Comparison of ENCODE assay signal across 32 cellular contexts in the genomic region with DNA sequence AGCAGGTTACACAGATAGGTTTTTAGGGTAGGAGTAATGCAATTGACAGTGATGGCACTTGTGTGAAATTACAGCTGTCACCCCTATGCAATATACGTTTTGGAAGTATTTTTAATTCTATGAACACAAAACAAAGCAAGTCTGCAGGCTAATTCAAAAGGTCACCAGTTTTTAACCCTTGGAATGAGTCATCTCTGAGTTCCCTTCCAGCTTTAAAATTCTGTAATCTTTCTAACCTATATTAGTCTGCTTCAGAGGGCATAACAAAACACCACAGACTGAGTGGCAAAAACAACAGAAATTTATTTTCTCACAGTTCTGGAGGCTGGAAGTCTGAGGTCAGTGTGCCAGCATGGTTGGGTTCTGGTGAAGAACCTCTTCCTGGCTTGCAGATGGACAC.
DNase-seq lines count a peak whose midpoint lies in the region; ATAC-seq and TF ChIP-seq lines count a peak whose summit lies in the region.
"Had no signal": no experiment of that assay in that cellular context is flagged by ENCODE, and none has a peak within 500 bp of the region (broad histone marks: within the 10 kb centered on the region; RNA-seq: fewer than 3 reads in every experiment).

No MANE protein-coding gene starts in this region.

- dilution Hi-C loops in mammary epithelial cell (cut with HindIII; ENCODE audit: low sequenced_read_pairs), result no loop called here

- BruUV-seq in mammary epithelial cell (replicated peaks; lab: Mats Ljungman, UMichigan), result no TSS peak

- intact Hi-C loops in mammary epithelial cell (cut with micrococcal nuclease), result no loop called here
- intact Hi-C loops in tibial artery (cut with DNase I; ENCODE audit: low total_unique reads), result no loop called here

- H3K79me2 ChIP-seq in mammary epithelial cell (ENCODE audit: insufficient read depth, low read length), result no peaks in the 10 kb centered on the region
- H3K79me2 ChIP-seq: parathyroid adenoma had no signal

- H3K4me1 ChIP-seq in mammary epithelial cell (ENCODE audit: insufficient read depth, low read length) (no peaks in the 10 kb centered on the region), mesodermal cell (ENCODE audit: control insufficient read depth, insufficient read depth, low read length, poor library complexity, severe bottlenecking) (no peaks in the 10 kb centered on the region), tibial artery (no peaks in the 10 kb centered on the region)
- H3K4me1 ChIP-seq: HAP-1, neural progenitor cell, parathyroid adenoma, stomach had no signal

- no peaks in the 10 kb centered on the region for H3K36me3 ChIP-seq in MG63
- H3K36me3 ChIP-seq in mammary epithelial cell (ENCODE audit: insufficient read depth, low read length), result no peaks in the 10 kb centered on the region
- H3K36me3 ChIP-seq in mesodermal cell (ENCODE audit: control insufficient read depth, insufficient read depth, low read length), result no peaks in the 10 kb centered on the region
- no peaks in the 10 kb centered on the region for H3K36me3 ChIP-seq in tibial artery
- H3K36me3 ChIP-seq: HAP-1, neural progenitor cell, stomach, tibial nerve had no signal

- H3K4me2 ChIP-seq in mammary epithelial cell (ENCODE audit: insufficient read depth, low read depth, low read length), result no peak overlapping the region
- H3K4me2 ChIP-seq: neural progenitor cell, SK-N-SH had no signal

- H3K9me3 ChIP-seq in MG63 (peaks cover 5% of the 10 kb centered on the region; the same call in 1 of the 2 replicates), mammary epithelial cell (replicated peaks; ENCODE audit: insufficient read depth, low read length) (no peaks in the 10 kb centered on the region), mesodermal cell (ENCODE audit: control insufficient read depth, low read length) (no peaks in the 10 kb centered on the region), tibial artery (peaks cover 0 to 7% (median 0%) of the 10 kb centered on the region in 3 donors)
- H3K9me3 ChIP-seq: HAP-1, SK-N-SH had no signal

- H3K27ac Mint-ChIP-seq in effector memory CD8-positive, alpha-beta T cell, result no peak overlapping the region
- H3K27ac Mint-ChIP-seq: activated naive CD8-positive, alpha-beta T cell treated with anti-CD3 and anti-CD28 coated beads, Interleukin-2, amount 50 U/mL, for 24 hours; B cell; CD8-positive, alpha-beta T cell; memory B cell; neural progenitor cell; T-helper 1 cell treated with Interleukin-12 subunit alpha and Interleukin-12 subunit beta and Interleukin-4 antibody, amounts not matched to agents 30 μg/mL and 1 μg/mL, for 36 hours had no signal

- H4K20me1 ChIP-seq in mammary epithelial cell (ENCODE audit: insufficient read depth, low read length), result no peaks in the 10 kb centered on the region

- DNase-seq in EH (ENCODE audit: low read depth) (peak; percentile 35), MG63 (peak; percentile 20), mammary epithelial cell (peak; percentile 14), NCI-H2196 treated with DMSO at 0.1 percent for 48 hours (lab: John Stamatoyannopoulos, UW; ENCODE audit: unreplicated experiment) (no peak), tibial artery (no peak)
- no peak for DNase-seq in effector memory CD8-positive, alpha-beta T cell
- DNase-seq: activated CD4-positive, alpha-beta T cell treated with anti-CD3 and anti-CD28 coated beads, Interleukin-2, amount 50 U/mL, for 1 hour; activated CD4-positive, CD25-positive, alpha-beta regulatory T cell; activated gamma-delta T cell treated with Interleukin-2 at 50 U/mL for 16 hours; activated naive CD8-positive, alpha-beta T cell treated with anti-CD3 and anti-CD28 coated beads, Interleukin-2, amount 50 U/mL, for 24 hours; activated T-cell treated with anti-CD3 and anti-CD28 coated beads, Interleukin-2, amount 50 U/mL, for 48 hours; CD8-positive, alpha-beta T cell; cerebellar nuclear complex; DMS 273 treated with DMSO at 0.1 percent for 48 hours; MV-4-11; NCI-H1436; NCI-H2081; NCI-H446; right cardiac atrium; SK-N-SH; stimulated activated CD4-positive, alpha-beta T cell treated with anti-CD3 and anti-CD28 coated beads, Interleukin-2, amount 100 ng/mL, for 48 hours; stomach had no signal

- no peaks in the 10 kb centered on the region for H3K27me3 Mint-ChIP-seq in effector memory CD8-positive, alpha-beta T cell
- H3K27me3 Mint-ChIP-seq: activated naive CD8-positive, alpha-beta T cell treated with anti-CD3 and anti-CD28 coated beads, Interleukin-2, amount 50 U/mL, for 24 hours; B cell; memory B cell had no signal

- H3K9me3 Mint-ChIP-seq in effector memory CD8-positive, alpha-beta T cell, result peaks cover 15 to 22% of the 10 kb centered on the region in 2 donors
- H3K9me3 Mint-ChIP-seq: neural progenitor cell had no signal

- H3K4me3 ChIP-seq in MG63 (no peak overlapping the region), mammary epithelial cell (replicated peaks in 1 of 3; ENCODE audit: insufficient read depth in 1 of 3, low read depth in 2 of 3, low read length in 3 of 3) (no peak overlapping the region), mesodermal cell (ENCODE audit: extremely low read depth, insufficient read depth, low read length, poor library complexity, severe bottlenecking) (no peak overlapping the region), tibial artery (no peak overlapping the region)
- H3K4me3 ChIP-seq: HAP-1, neural progenitor cell, stomach, tibial nerve had no signal

- H2AFZ ChIP-seq in mammary epithelial cell (ENCODE audit: low read depth, low read length), result no peak overlapping the region
- H2AFZ ChIP-seq: neural progenitor cell, parathyroid adenoma had no signal

- H3K27ac ChIP-seq in mammary epithelial cell (ENCODE audit: insufficient read depth, low read depth, low read length), result no peak overlapping the region
- peak overlapping the region; percentile 4 for H3K27ac ChIP-seq in mesodermal cell (ENCODE audit: low read depth, low read length, severe bottlenecking)
- no peak overlapping the region for H3K27ac ChIP-seq in tibial artery
- H3K27ac ChIP-seq: neural progenitor cell, parathyroid adenoma, stomach, tibial nerve had no signal

- H3K36me3 Mint-ChIP-seq in effector memory CD8-positive, alpha-beta T cell (ENCODE audit: insufficient read depth), result no peaks in the 10 kb centered on the region
- H3K36me3 Mint-ChIP-seq: CD8-positive, alpha-beta T cell; memory B cell; neural progenitor cell had no signal

- H3K27me3 ChIP-seq in MG63 (no peaks in the 10 kb centered on the region), mammary epithelial cell (ENCODE audit: insufficient read depth, low read length) (no peaks in the 10 kb centered on the region), tibial artery (no peaks in the 10 kb centered on the region)
- H3K27me3 ChIP-seq: neural progenitor cell, stomach, tibial nerve had no signal

- in situ Hi-C loops in mammary epithelial cell (cut with MboI; ENCODE audit: low sequenced_read_pairs in 2 of 2), result no loop called here

- no peak overlapping the region for H3K4me3 Mint-ChIP-seq in effector memory CD8-positive, alpha-beta T cell
- H3K4me3 Mint-ChIP-seq: activated naive CD8-positive, alpha-beta T cell treated with anti-CD3 and anti-CD28 coated beads, Interleukin-2, amount 50 U/mL, for 24 hours; B cell; CD8-positive, alpha-beta T cell; memory B cell; neural progenitor cell; T-helper 1 cell treated with Interleukin-12 subunit alpha and Interleukin-12 subunit beta and Interleukin-4 antibody, amounts not matched to agents 30 μg/mL and 1 μg/mL, for 36 hours had no signal

- CTCF ChIA-PET in mammary epithelial cell (lab: Charles Lee; ENCODE audit: low non-redundant PET), result no interaction called here

- H3K9ac ChIP-seq in mammary epithelial cell (ENCODE audit: insufficient read depth, low read length), result no peak overlapping the region
- H3K9ac ChIP-seq: neural progenitor cell, parathyroid adenoma, SK-N-SH had no signal

- no peak for ATAC-seq in GM19467 (IDR thresholded peaks at IDR 0.05; ENCODE audit: unreplicated experiment)
- ATAC-seq in effector memory CD8-positive, alpha-beta T cell (replicated peaks), result no peak
- ATAC-seq: activated naive CD8-positive, alpha-beta T cell treated with anti-CD3 and anti-CD28 coated beads, Interleukin-2, amount 50 U/mL, for 24 hours; CD8-positive, alpha-beta T cell; HepG2; right cardiac atrium had no signal

- 13% methylated on average over 1 of the region's 1 CpG for WGBS in mammary epithelial cell (ENCODE audit: low coverage, missing lambda C conversion rate)
- WGBS in mesodermal cell (ENCODE audit: insufficient coverage in 2 of 2), 2 experiments, result 67% methylated on average over 1 of the region's 1 CpG; no CpG with 5 or more reads in 1 of the 2 experiments

- TF ChIP-seq CTCF in mammary epithelial cell (conservative IDR thresholded peaks at IDR 0.05 in 1 of 2, IDR thresholded peaks at IDR 0.05 in 1 of 2; ENCODE audit: extremely low read depth in 1 of 2, insufficient read depth in 1 of 2, low read depth in 1 of 2, low read length in 2 of 2) (no peak), tibial artery (IDR thresholded peaks at IDR 0.05) (no peak)

- H3K4me1 Mint-ChIP-seq in effector memory CD8-positive, alpha-beta T cell (ENCODE audit: low read depth in 2 of 2), result no peaks in the 10 kb centered on the region
- H3K4me1 Mint-ChIP-seq: activated naive CD8-positive, alpha-beta T cell treated with anti-CD3 and anti-CD28 coated beads, Interleukin-2, amount 50 U/mL, for 24 hours; B cell; memory B cell had no signal

Comparison
In these comparisons a context has a peak if more than half of its experiments do, and no peak if none do; other contexts are left out.
1. DNase-seq: peak in EH (single experiment), MG63 (single experiment) and mammary epithelial cell (single experiment); none in effector memory CD8-positive, alpha-beta T cell (0 of 3), NCI-H2196 treated with DMSO at 0.1 percent for 48 hours (single experiment) and tibial artery (0 of 2).